ENCODE assay signal across 1 cellular context in genomic region chr2:179571141-179571713, GRCh38.
TF ChIP-seq lines count a peak whose summit lies in the region.

No MANE protein-coding gene starts in this region.

TF ChIP-seq in HepG2, 621 proteins besides CTCF, POLR2A, EP300 and RAD21 (continued from another document):
- no peak for TF ChIP-seq SOX13 (IDR thresholded peaks at IDR 0.05)
- peak in 1 of 2 experiments; percentile 48; a peak in 1 of 4 replicates for TF ChIP-seq SOX13 (CRISPR knock-in tag; conservative IDR thresholded peaks at IDR 0.05 in 1 of 2, IDR thresholded peaks at IDR 0.05 in 1 of 2)
